In genomic region chr3:188792788-188793187, GRCh38 we compare ENCODE assay signal across 12 cellular contexts.
DNase-seq lines count a peak whose midpoint lies in the region; ATAC-seq, FAIRE-seq and TF ChIP-seq lines count a peak whose summit lies in the region.
"Had no signal": no experiment of that assay in that cellular context is flagged by ENCODE, and none has a peak within 500 bp of the region (broad histone marks: within the 10 kb centered on the region; RNA-seq: fewer than 3 reads in every experiment).

No MANE protein-coding gene starts in this region.

- no peaks in the 10 kb centered on the region for H3K36me3 ChIP-seq in kidney (ENCODE audit: control insufficient read depth in 1 of 2, insufficient read depth in 2 of 2, low read length in 2 of 2)
- no peaks in the 10 kb centered on the region for H3K36me3 ChIP-seq in CD8-positive, alpha-beta memory T cell (ENCODE audit: insufficient read depth, low read length)

- H3K9me3 Mint-ChIP-seq in brain = no peaks in the 10 kb centered on the region
- H3K9me3 Mint-ChIP-seq in type B pancreatic cell = peaks cover 7% of the 10 kb centered on the region
- no peaks in the 10 kb centered on the region for H3K9me3 Mint-ChIP-seq in activated T-cell treated with anti-CD3 and anti-CD28 coated beads, Interleukin-2, amount 50 U/mL, for 72 hours
- no peaks in the 10 kb centered on the region for H3K9me3 Mint-ChIP-seq in CD8-positive, alpha-beta memory T cell
- H3K9me3 Mint-ChIP-seq: activated T-helper 17 cell treated with anti-CD3 and anti-CD28 coated beads, Interleukin-2, amount 50 U/mL, for 72 hours; CD4-positive, CD25-positive, alpha-beta regulatory T cell had no signal

- POLR2A ChIA-PET in CD8-positive, alpha-beta memory T cell (lab: Charles Lee) = no interaction called here

- H3K27me3 ChIP-seq in CD8-positive, alpha-beta memory T cell (ENCODE audit: insufficient read depth, low read length, poor library complexity, severe bottlenecking) = no peaks in the 10 kb centered on the region
- H3K27me3 ChIP-seq: esophagus squamous epithelium had no signal

- H3K4me3 Mint-ChIP-seq in brain = no peak overlapping the region
- no peak overlapping the region for H3K4me3 Mint-ChIP-seq in type B pancreatic cell
- H3K4me3 Mint-ChIP-seq in activated T-cell treated with anti-CD3 and anti-CD28 coated beads, Interleukin-2, amount 50 U/mL, for 72 hours = no peak overlapping the region
- no peak overlapping the region for H3K4me3 Mint-ChIP-seq in CD8-positive, alpha-beta memory T cell
- H3K4me3 Mint-ChIP-seq: activated T-helper 17 cell treated with anti-CD3 and anti-CD28 coated beads, Interleukin-2, amount 50 U/mL, for 72 hours; CD4-positive, CD25-positive, alpha-beta regulatory T cell had no signal

- H3K4me1 ChIP-seq in kidney (ENCODE audit: control insufficient read depth in 1 of 2, insufficient read depth in 1 of 2, low read depth in 1 of 2, low read length in 2 of 2) = no peaks in the 10 kb centered on the region
- H3K4me1 ChIP-seq in CD8-positive, alpha-beta memory T cell (ENCODE audit: insufficient read depth, low read length) = peaks cover 9% of the 10 kb centered on the region

- no peak overlapping the region for H3K27ac ChIP-seq in kidney (ENCODE audit: low read depth in 2 of 2, low read length in 2 of 2)
- no peak overlapping the region for H3K27ac ChIP-seq in CD8-positive, alpha-beta memory T cell (ENCODE audit: low read depth, low read length)
- H3K27ac ChIP-seq: esophagus squamous epithelium had no signal

- H3K27ac Mint-ChIP-seq in brain = peak overlapping the region in 3 of 5 experiments; percentile 8 to 42 (median 24)
- H3K27ac Mint-ChIP-seq in type B pancreatic cell = no peak overlapping the region
- no peak overlapping the region for H3K27ac Mint-ChIP-seq in activated T-cell treated with anti-CD3 and anti-CD28 coated beads, Interleukin-2, amount 50 U/mL, for 72 hours
- H3K27ac Mint-ChIP-seq in CD8-positive, alpha-beta memory T cell = no peak overlapping the region
- H3K27ac Mint-ChIP-seq: activated T-helper 17 cell treated with anti-CD3 and anti-CD28 coated beads, Interleukin-2, amount 50 U/mL, for 72 hours had no signal

- H3K27me3 Mint-ChIP-seq in brain = peaks cover 2% of the 10 kb centered on the region
- no peaks in the 10 kb centered on the region for H3K27me3 Mint-ChIP-seq in type B pancreatic cell
- peaks cover 10% of the 10 kb centered on the region for H3K27me3 Mint-ChIP-seq in activated T-cell treated with anti-CD3 and anti-CD28 coated beads, Interleukin-2, amount 50 U/mL, for 72 hours (ENCODE audit: low read depth)
- no peaks in the 10 kb centered on the region for H3K27me3 Mint-ChIP-seq in CD8-positive, alpha-beta memory T cell
- H3K27me3 Mint-ChIP-seq: activated T-helper 17 cell treated with anti-CD3 and anti-CD28 coated beads, Interleukin-2, amount 50 U/mL, for 72 hours; CD4-positive, CD25-positive, alpha-beta regulatory T cell had no signal

- H3K9ac ChIP-seq in kidney (ENCODE audit: low read length in 2 of 2) = no peak overlapping the region

- CTCF ChIA-PET in CD8-positive, alpha-beta memory T cell (lab: Charles Lee) = interaction anchor here (1.1 kb wide), 1 partner anchor 1052 kb away, joined by 3 read pairs; no protein-coding TSS in a partner anchor

- no peak for FAIRE-seq in kidney (lab: Jason Lieb, UNC)

- no peaks in the 10 kb centered on the region for H3K36me3 Mint-ChIP-seq in brain
- H3K36me3 Mint-ChIP-seq in type B pancreatic cell = peaks cover 11% of the 10 kb centered on the region
- peaks cover 0 to 3% of the 10 kb centered on the region in 2 donors for H3K36me3 Mint-ChIP-seq in activated T-cell treated with anti-CD3 and anti-CD28 coated beads, Interleukin-2, amount 50 U/mL, for 72 hours (ENCODE audit: insufficient read depth in 2 of 2)
- H3K36me3 Mint-ChIP-seq in CD8-positive, alpha-beta memory T cell = peaks cover 0 to 6% (median 0%) of the 10 kb centered on the region in 3 donors

- ATAC-seq in Right ventricle myocardium inferior = peak; percentile 45
- ATAC-seq in activated T-cell treated with anti-CD3 and anti-CD28 coated beads, Interleukin-2, amount 50 U/mL, for 72 hours (replicated peaks in 1 of 2) = no peak
- no peak for ATAC-seq in HG02884 (IDR thresholded peaks at IDR 0.05; ENCODE audit: unreplicated experiment)
- ATAC-seq: activated T-helper 17 cell treated with anti-CD3 and anti-CD28 coated beads, Interleukin-2, amount 50 U/mL, for 72 hours had no signal

- DNase-seq in Right ventricle myocardium inferior (ENCODE audit: missing footprints) = no peak
- DNase-seq in cardiac septum (ENCODE audit: low spot score) = no peak
- DNase-seq in kidney = peak; percentile 73
- DNase-seq in type B pancreatic cell (ENCODE audit: extremely low spot score, unreplicated experiment) = no peak
- DNase-seq in activated T-cell treated with anti-CD3 and anti-CD28 coated beads, Interleukin-2, amount 50 U/mL, for 72 hours = no peak
- no peak for DNase-seq in CD8-positive, alpha-beta memory T cell
- DNase-seq: CD4-positive, CD25-positive, alpha-beta regulatory T cell; esophagus squamous epithelium; NCI-H1417 treated with DMSO at 0.1 percent for 48 hours had no signal

- intact Hi-C loops in Right ventricle myocardium inferior (cut with DNase I) = no loop called here
- intact Hi-C loops in cardiac septum (cut with DNase I) = no loop called here
- intact Hi-C loops in kidney (cut with DNase I) = no loop called here

- H3K4me3 ChIP-seq in kidney (ENCODE audit: low read length in 2 of 2) = no peak overlapping the region
- H3K4me3 ChIP-seq in CD8-positive, alpha-beta memory T cell (ENCODE audit: low read length) = no peak overlapping the region
- H3K4me3 ChIP-seq: esophagus squamous epithelium had no signal

- TF ChIP-seq CTCF in brain (conservative IDR thresholded peaks at IDR 0.05) (peak; percentile 45 to 53), kidney (IDR thresholded peaks at IDR 0.05; ENCODE audit: borderline replicate concordance, extremely low read depth, insufficient read depth) (no peak), type B pancreatic cell (conservative IDR thresholded peaks at IDR 0.05) (peak; percentile 69)

- H3K9me3 ChIP-seq in kidney (ENCODE audit: control insufficient read depth in 1 of 2, low read length in 2 of 2) = no peaks in the 10 kb centered on the region
- no peaks in the 10 kb centered on the region for H3K9me3 ChIP-seq in CD8-positive, alpha-beta memory T cell (ENCODE audit: low read length)
- H3K9me3 ChIP-seq: esophagus squamous epithelium had no signal

- peaks cover 22% of the 10 kb centered on the region for H3K4me1 Mint-ChIP-seq in brain
- H3K4me1 Mint-ChIP-seq in type B pancreatic cell (ENCODE audit: unreplicated experiment) = peaks cover 20% of the 10 kb centered on the region
- H3K4me1 Mint-ChIP-seq in activated T-cell treated with anti-CD3 and anti-CD28 coated beads, Interleukin-2, amount 50 U/mL, for 72 hours (ENCODE audit: low read depth) = peaks cover 8% of the 10 kb centered on the region
- H3K4me1 Mint-ChIP-seq in CD8-positive, alpha-beta memory T cell = no peaks in the 10 kb centered on the region

Comparison
In these comparisons a context has a peak if more than half of its experiments do, and no peak if none do; other contexts are left out.
1. H3K27ac Mint-ChIP-seq: peak in brain (3 of 5); none in type B pancreatic cell (single experiment), activated T-cell treated with anti-CD3 and anti-CD28 coated beads, Interleukin-2, amount 50 U/mL, for 72 hours (single experiment) and CD8-positive, alpha-beta memory T cell (0 of 8).